21 cellular contexts compared by ENCODE assay signal in genomic region chr10:69813632-69814031, GRCh38. TPM values are rescaled to one million over a fixed set of nuclear protein-coding genes. Genes with fewer than 3 reads are reported as not detected.
"Had no signal": no experiment of that assay in that cellular context is flagged by ENCODE, and none has a peak within 500 bp of the region (broad histone marks: within the 10 kb centered on the region; RNA-seq: fewer than 3 reads in every experiment).

No MANE protein-coding gene starts in this region.

- ATAC-seq: heart left ventricle; left colon; left ventricle myocardium superior; naive thymus-derived CD4-positive, alpha-beta T cell; sciatic nerve; stimulated activated memory B cell treated with anti-CD40 and anti-IgM and Interleukin-4, amounts not matched to agents 10 μg/mL and 1 μg/mL and 100 μg/mL, for 72 hours had no signal

- H3K4me3 ChIP-seq: coronary artery, dorsolateral prefrontal cortex, heart left ventricle, lung, spleen, testis, tibial nerve had no signal

- FAIRE-seq: frontal cortex had no signal

- H3K27ac ChIP-seq: coronary artery, dorsolateral prefrontal cortex, heart left ventricle, spleen, testis, tibial nerve had no signal

- H3K36me3 ChIP-seq: heart left ventricle, spleen, tibial nerve had no signal

- H3K4me1 ChIP-seq: testis had no signal

- H3K27me3 Mint-ChIP-seq: stimulated activated naive CD8-positive, alpha-beta T cell treated with anti-CD3 and anti-CD28 coated beads, Interleukin-15, Interleukin-2, amounts not matched to agents 100 ng/mL and 50 ng/mL, for 24 hours had no signal

- DNase-seq: dorsolateral prefrontal cortex; effector CD8-positive, alpha-beta T cell; heart left ventricle; hippocampal formation; left colon; left ventricle myocardium superior; naive thymus-derived CD4-positive, alpha-beta T cell; nephron progenitor cell; spleen; stimulated activated CD4-positive, alpha-beta T cell treated with anti-CD3 and anti-CD28 coated beads, Interleukin-15, amount 100 ng/mL, for 24 hours; stimulated activated CD4-positive, alpha-beta T cell treated with anti-CD3 and anti-CD28 coated beads, Interleukin-1b, Interleukin-23, amount 100 ng/mL, for 48 hours; stimulated activated CD4-positive, alpha-beta T cell treated with anti-CD3 and anti-CD28 coated beads, Interleukin-4, amount 100 ng/mL, for 24 hours; testis had no signal

- H3K9me3 Mint-ChIP-seq: stimulated activated memory B cell treated with anti-CD40 and anti-IgM and Interleukin-4, amounts not matched to agents 10 μg/mL and 1 μg/mL and 100 μg/mL, for 72 hours; stimulated activated naive CD8-positive, alpha-beta T cell treated with anti-CD3 and anti-CD28 coated beads, Interleukin-15, Interleukin-2, amounts not matched to agents 100 ng/mL and 50 ng/mL, for 24 hours had no signal

- H3K4me3 Mint-ChIP-seq: naive thymus-derived CD4-positive, alpha-beta T cell; nephron progenitor cell; stimulated activated memory B cell treated with anti-CD40 and anti-IgM and Interleukin-4, amounts not matched to agents 10 μg/mL and 1 μg/mL and 100 μg/mL, for 72 hours; stimulated activated naive CD8-positive, alpha-beta T cell treated with anti-CD3 and anti-CD28 coated beads, Interleukin-15, Interleukin-2, amounts not matched to agents 100 ng/mL and 50 ng/mL, for 24 hours had no signal

- H3K9me3 ChIP-seq: heart left ventricle, spleen, testis, tibial nerve had no signal

- H3K27ac Mint-ChIP-seq: naive thymus-derived CD4-positive, alpha-beta T cell; nephron progenitor cell; stimulated activated memory B cell treated with anti-CD40 and anti-IgM and Interleukin-4, amounts not matched to agents 10 μg/mL and 1 μg/mL and 100 μg/mL, for 72 hours; stimulated activated naive CD8-positive, alpha-beta T cell treated with anti-CD3 and anti-CD28 coated beads, Interleukin-15, Interleukin-2, amounts not matched to agents 100 ng/mL and 50 ng/mL, for 24 hours had no signal

- H3K27me3 ChIP-seq: heart left ventricle, spleen, testis, tibial nerve had no signal

- H3K36me3 Mint-ChIP-seq: naive thymus-derived CD4-positive, alpha-beta T cell; stimulated activated memory B cell treated with anti-CD40 and anti-IgM and Interleukin-4, amounts not matched to agents 10 μg/mL and 1 μg/mL and 100 μg/mL, for 72 hours had no signal

RNA-seq across cellular contexts. Expression of gene COL13A1, which starts 11.9 kb away (rescaled TPM):
- total RNA-seq: mesenteric fat pad had no signal
- polyA plus RNA-seq: naive thymus-derived CD4-positive, alpha-beta T cell had no signal
